1 cellular context compared by ENCODE assay signal in genomic region chr7:107643407-107643806, GRCh38.
TF ChIP-seq lines count a peak whose summit lies in the region.

No MANE protein-coding gene starts in this region.

TF ChIP-seq in A549, 52 proteins besides CTCF, POLR2A, EP300 and RAD21:
- TF ChIP-seq KDM5A (IDR thresholded peaks at IDR 0.05) (no peak), ESRRA (IDR thresholded peaks at IDR 0.05; ENCODE audit: borderline replicate concordance, low read length) (no peak), CBX2 (IDR thresholded peaks at IDR 0.05; ENCODE audit: borderline replicate concordance, low read depth) (no peak), GATA3 (IDR thresholded peaks at IDR 0.05; ENCODE audit: borderline replicate concordance) (no peak), HOXA7 (CRISPR knock-in tag; IDR thresholded peaks at IDR 0.05) (no peak), POLR2AphosphoS2 (conservative IDR thresholded peaks at IDR 0.05; ENCODE audit: low read length) (no peak), JUN (IDR thresholded peaks at IDR 0.05) (no peak), HOXB13 (CRISPR knock-in tag; IDR thresholded peaks at IDR 0.05; ENCODE audit: low read depth) (no peak), HMGXB4 (CRISPR knock-in tag; IDR thresholded peaks at IDR 0.05; ENCODE audit: borderline replicate concordance) (no peak), FOSL2 (IDR thresholded peaks at IDR 0.05) (no peak), FOSL2 (CRISPR knock-in tag; IDR thresholded peaks at IDR 0.05) (no peak)
- TF ChIP-seq, protein P1, sequence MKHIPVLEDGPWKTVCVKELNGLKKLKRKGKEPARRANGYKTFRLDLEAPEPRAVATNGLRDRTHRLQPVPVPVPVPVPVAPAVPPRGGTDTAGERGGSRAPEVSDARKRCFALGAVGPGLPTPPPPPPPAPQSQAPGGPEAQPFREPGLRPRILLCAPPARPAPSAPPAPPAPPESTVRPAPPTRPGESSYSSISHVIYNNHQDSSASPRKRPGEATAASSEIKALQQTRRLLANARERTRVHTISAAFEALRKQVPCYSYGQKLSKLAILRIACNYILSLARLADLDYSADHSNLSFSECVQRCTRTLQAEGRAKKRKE (CRISPR knock-in tag; IDR thresholded peaks at IDR 0.05; ENCODE audit: low read depth): no peak
- TF ChIP-seq, protein P2, sequence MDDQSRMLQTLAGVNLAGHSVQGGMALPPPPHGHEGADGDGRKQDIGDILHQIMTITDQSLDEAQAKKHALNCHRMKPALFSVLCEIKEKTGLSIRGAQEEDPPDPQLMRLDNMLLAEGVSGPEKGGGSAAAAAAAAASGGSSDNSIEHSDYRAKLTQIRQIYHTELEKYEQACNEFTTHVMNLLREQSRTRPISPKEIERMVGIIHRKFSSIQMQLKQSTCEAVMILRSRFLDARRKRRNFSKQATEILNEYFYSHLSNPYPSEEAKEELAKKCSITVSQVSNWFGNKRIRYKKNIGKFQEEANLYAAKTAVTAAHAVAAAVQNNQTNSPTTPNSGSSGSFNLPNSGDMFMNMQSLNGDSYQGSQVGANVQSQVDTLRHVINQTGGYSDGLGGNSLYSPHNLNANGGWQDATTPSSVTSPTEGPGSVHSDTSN (IDR thresholded peaks at IDR 0.05): no peak
